In genomic region chr21:41751621-41752020, GRCh38 we compare ENCODE assay signal across 14 cellular contexts. TPM values are rescaled to one million over a fixed set of nuclear protein-coding genes. Genes with fewer than 3 reads are reported as not detected.
DNase-seq lines count a peak whose midpoint lies in the region; ATAC-seq and TF ChIP-seq lines count a peak whose summit lies in the region.
"Had no signal": no experiment of that assay in that cellular context is flagged by ENCODE, and none has a peak within 500 bp of the region (broad histone marks: within the 10 kb centered on the region; RNA-seq: fewer than 3 reads in every experiment).

No MANE protein-coding gene starts in this region.

- H3K36me3 ChIP-seq in Panc1 (ENCODE audit: control insufficient read depth, insufficient read depth, low read length) (peaks cover 18% of the 10 kb centered on the region), upper lobe of right lung (peaks cover 7% of the 10 kb centered on the region)
- H3K36me3 ChIP-seq: HAP-1 had no signal

- no peaks in the 10 kb centered on the region for H3K9me3 ChIP-seq in Panc1 (ENCODE audit: control insufficient read depth, insufficient read depth, low read depth, low read length)
- H3K9me3 ChIP-seq in upper lobe of right lung: no peaks in the 10 kb centered on the region
- H3K9me3 ChIP-seq: HAP-1, Peyer's patch had no signal

- in situ Hi-C loops in Panc1 (cut with HindIII; ENCODE audit: low pct_unique_long_range_greater_than_20kb, low sequenced_read_pairs): loop anchor here (25.0 kb wide), 1 partner anchor 139 kb away; no protein-coding TSS in a partner anchor

- intact Hi-C loops in Panc1 (cut with micrococcal nuclease; ENCODE audit: unreplicated experiment) (loop anchor here (5.0 kb wide), 1 partner anchor 74 kb away; no protein-coding TSS in a partner anchor), upper lobe of right lung (cut with DNase I) (no loop called here)

- H3K27ac ChIP-seq in Panc1 (ENCODE audit: low read length): peak overlapping the region; percentile 94
- peak overlapping the region; percentile 24 for H3K27ac ChIP-seq in upper lobe of right lung
- H3K27ac ChIP-seq: Peyer's patch had no signal

- H3K27me3 ChIP-seq in Panc1 (ENCODE audit: control insufficient read depth, insufficient read depth, low read length) (no peaks in the 10 kb centered on the region), upper lobe of right lung (no peaks in the 10 kb centered on the region)
- H3K27me3 ChIP-seq: Peyer's patch had no signal

- BruUV-seq in Panc1 (replicated peaks; lab: Mats Ljungman, UMichigan): no TSS peak

- H3K4me1 ChIP-seq in Panc1 (ENCODE audit: control insufficient read depth, insufficient read depth, low read length) (peaks cover 85% of the 10 kb centered on the region), upper lobe of right lung (peaks cover 12% of the 10 kb centered on the region)
- H3K4me1 ChIP-seq: HAP-1 had no signal

- POLR2A ChIA-PET in Panc1 (lab: Charles Lee): interaction anchor here (1.0 to 1.1 kb wide), 2 partner anchors 11 to 139 kb away, joined by 3 to 4 read pairs; no protein-coding TSS in a partner anchor

- ATAC-seq in Panc1 (peak; percentile 33), left lobe of liver (peak; percentile 29), upper lobe of right lung (peak; percentile 73), HG03565 (IDR thresholded peaks at IDR 0.05; ENCODE audit: unreplicated experiment) (no peak), HG03439 (IDR thresholded peaks at IDR 0.05; ENCODE audit: unreplicated experiment) (no peak)

- H3K4me3 ChIP-seq in Panc1 (ENCODE audit: low read depth in 2 of 2, low read length in 2 of 2) (peak overlapping the region in 1 of 2 experiments; percentile 2; a peak in 2 of 4 replicates), upper lobe of right lung (no peak overlapping the region)
- H3K4me3 ChIP-seq: HAP-1, Peyer's patch had no signal

- peak; percentile 20 to 69 (median 52) for DNase-seq in NCI-H1417 (lab: John Stamatoyannopoulos, UW)
- DNase-seq in NCI-H1417 treated with DMSO at 0.1 percent for 48 hours (lab: John Stamatoyannopoulos, UW): no peak
- DNase-seq in Panc1 (ENCODE audit: low read depth, low spot score): no peak
- DNase-seq in left lobe of liver (ENCODE audit: low spot score): no peak
- peak; percentile 81 for DNase-seq in upper lobe of right lung
- DNase-seq in CD1c-positive myeloid dendritic cell (ENCODE audit: extremely low spot score): no peak
- DNase-seq: 8988T, GDM1, left cardiac atrium, right cardiac atrium had no signal

- no peak for TF ChIP-seq CTCF in Panc1 (IDR thresholded peaks at IDR 0.05)
- TF ChIP-seq CTCF in upper lobe of right lung (IDR thresholded peaks at IDR 0.05): no peak

- CTCF ChIA-PET in Panc1 (lab: Charles Lee): interaction anchor here (0.7 to 3.3 kb wide), 2 partner anchors 13 to 139 kb away, joined by 3 to 18 read pairs; no protein-coding TSS in a partner anchor

RNA-seq across cellular contexts. Expression of gene RIPK4, which starts 15.2 kb away (rescaled TPM):
- total RNA-seq in Panc1 (2021; ENCODE audit: unreplicated experiment): 67.4 TPM
- 76.4 TPM for polyA plus RNA-seq in Panc1 (2012; ENCODE audit: insufficient read length)
- 8.2 TPM for total RNA-seq in left lobe of liver
- 10.9 TPM for total RNA-seq in upper lobe of right lung

Comparison
In these comparisons a context has a peak if more than half of its experiments do, and no peak if none do; other contexts are left out.
1. DNase-seq: peak in NCI-H1417 (3 of 3) and upper lobe of right lung (single experiment); none in NCI-H1417 treated with DMSO at 0.1 percent for 48 hours (single experiment), Panc1 (single experiment), left lobe of liver (single experiment) and CD1c-positive myeloid dendritic cell (single experiment).
2. ATAC-seq: peak in Panc1 (single experiment), left lobe of liver (single experiment) and upper lobe of right lung (single experiment); none in HG03565 (single experiment) and HG03439 (single experiment).